Comparison of ENCODE assay signal across 1 cellular context in the genomic region with DNA sequence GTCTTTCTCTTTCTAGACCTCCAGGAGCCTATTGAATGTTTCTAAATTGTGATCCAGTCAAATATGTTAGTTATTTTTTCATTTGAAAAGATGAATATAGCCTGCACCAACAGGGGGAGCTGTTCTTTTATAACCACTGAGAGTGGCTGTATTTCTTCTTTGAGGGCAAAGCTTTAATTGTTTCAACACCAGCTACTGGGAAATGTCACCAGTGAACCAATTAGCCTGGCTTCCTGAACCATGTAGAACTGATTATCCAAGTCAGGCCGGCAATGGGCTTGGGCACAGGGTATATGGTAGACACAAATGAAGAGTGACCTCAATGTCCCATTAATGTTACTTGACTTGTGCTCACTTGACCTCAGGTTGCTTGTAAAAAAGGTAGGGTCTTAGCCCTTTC.
TF ChIP-seq lines count a peak whose summit lies in the region.

No MANE protein-coding gene starts in this region.

TF ChIP-seq in K562, 482 proteins besides CTCF, POLR2A, EP300 and RAD21 (continued from another document):
- TF ChIP-seq, protein P1, sequence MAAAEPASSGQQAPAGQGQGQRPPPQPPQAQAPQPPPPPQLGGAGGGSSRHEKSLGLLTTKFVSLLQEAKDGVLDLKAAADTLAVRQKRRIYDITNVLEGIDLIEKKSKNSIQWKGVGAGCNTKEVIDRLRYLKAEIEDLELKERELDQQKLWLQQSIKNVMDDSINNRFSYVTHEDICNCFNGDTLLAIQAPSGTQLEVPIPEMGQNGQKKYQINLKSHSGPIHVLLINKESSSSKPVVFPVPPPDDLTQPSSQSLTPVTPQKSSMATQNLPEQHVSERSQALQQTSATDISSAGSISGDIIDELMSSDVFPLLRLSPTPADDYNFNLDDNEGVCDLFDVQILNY (CRISPR knock-in tag; IDR thresholded peaks at IDR 0.05) = no peak
- no peak for TF ChIP-seq POLR2G (IDR thresholded peaks at IDR 0.05; ENCODE audit: low read depth, low read length)
- TF ChIP-seq, protein P2, sequence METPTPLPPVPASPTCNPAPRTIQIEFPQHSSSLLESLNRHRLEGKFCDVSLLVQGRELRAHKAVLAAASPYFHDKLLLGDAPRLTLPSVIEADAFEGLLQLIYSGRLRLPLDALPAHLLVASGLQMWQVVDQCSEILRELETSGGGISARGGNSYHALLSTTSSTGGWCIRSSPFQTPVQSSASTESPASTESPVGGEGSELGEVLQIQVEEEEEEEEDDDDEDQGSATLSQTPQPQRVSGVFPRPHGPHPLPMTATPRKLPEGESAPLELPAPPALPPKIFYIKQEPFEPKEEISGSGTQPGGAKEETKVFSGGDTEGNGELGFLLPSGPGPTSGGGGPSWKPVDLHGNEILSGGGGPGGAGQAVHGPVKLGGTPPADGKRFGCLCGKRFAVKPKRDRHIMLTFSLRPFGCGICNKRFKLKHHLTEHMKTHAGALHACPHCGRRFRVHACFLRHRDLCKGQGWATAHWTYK (CRISPR knock-in tag; IDR thresholded peaks at IDR 0.05) = no peak
- no peak for TF ChIP-seq FOXJ2 (tag; IDR thresholded peaks at IDR 0.05)
